ENCODE assay signal across 8 cellular contexts in the genomic region with DNA sequence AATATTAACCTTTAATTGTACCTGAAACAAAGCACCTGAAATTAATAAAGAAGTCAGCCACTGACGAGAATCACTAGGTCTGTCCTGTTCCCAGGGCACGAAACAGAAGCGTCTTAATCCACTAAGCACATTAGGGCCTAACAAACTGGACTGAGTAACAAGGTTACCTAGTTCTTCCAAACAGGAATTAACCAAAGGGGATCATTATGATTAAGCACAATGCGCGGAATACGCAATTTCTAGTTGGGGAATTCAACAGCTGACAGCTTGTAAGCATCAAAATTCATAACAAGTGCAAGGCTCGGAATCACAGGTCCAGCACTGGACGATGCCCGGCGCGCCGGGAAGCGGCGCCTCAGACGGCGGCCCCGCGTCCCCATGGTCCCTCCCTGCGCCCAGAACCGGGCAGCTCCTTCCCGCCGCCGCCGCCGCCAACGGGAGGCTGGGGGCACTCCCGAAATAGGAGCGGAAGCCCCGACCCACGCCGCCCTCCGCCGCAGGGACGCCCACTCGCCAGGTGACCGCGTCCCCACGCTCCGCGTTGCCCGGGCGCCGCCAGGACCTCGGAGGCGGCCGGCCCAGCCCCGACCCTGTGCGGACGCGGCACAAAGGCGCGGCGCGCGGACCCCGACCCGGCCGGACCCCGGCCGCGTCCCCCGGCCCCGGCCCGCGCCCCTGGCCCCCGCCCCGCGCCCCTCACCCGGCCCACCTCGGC. TPM values are rescaled to one million over a fixed set of nuclear protein-coding genes. Genes with fewer than 3 reads are reported as not detected.
DNase-seq lines count a peak whose midpoint lies in the region; ATAC-seq and TF ChIP-seq lines count a peak whose summit lies in the region.

No MANE protein-coding gene starts in this region.

- H3K36me3 Mint-ChIP-seq in Calu3 (ENCODE audit: insufficient read depth, unreplicated experiment): peaks cover 56% of the 10 kb centered on the region
- H3K36me3 Mint-ChIP-seq in activated naive CD4-positive, alpha-beta T cell treated with anti-CD3 and anti-CD28 coated beads, Interleukin-2, amount 50 U/mL, for 24 hours: peaks cover 32% of the 10 kb centered on the region

- H3K79me2 ChIP-seq in KMS-11 (ENCODE audit: insufficient read depth, low read depth): peaks cover 45% of the 10 kb centered on the region

- DNase-seq in Calu3 (peak; percentile 8), NCI-H1436 treated with DMSO at 0.1 percent for 48 hours (lab: John Stamatoyannopoulos, UW) (no peak), NCI-H446 (lab: John Stamatoyannopoulos, UW) (no peak)

- no peak overlapping the region for H3K9ac ChIP-seq in KMS-11
- H3K9ac ChIP-seq in skeletal muscle satellite cell (ENCODE audit: low read depth, low read length): peak overlapping the region; percentile 52

- H3K27me3 ChIP-seq in KMS-11 (ENCODE audit: insufficient read depth, low read depth): no peaks in the 10 kb centered on the region
- H3K27me3 ChIP-seq in skeletal muscle satellite cell (ENCODE audit: control insufficient read depth, insufficient read depth, low read length): no peaks in the 10 kb centered on the region

- TF ChIP-seq CTCF in Calu3 (IDR thresholded peaks at IDR 0.05; ENCODE audit: unreplicated experiment) (no peak), KMS-11 (conservative IDR thresholded peaks at IDR 0.05; ENCODE audit: low read depth, low read length) (no peak)

- H3K4me3 ChIP-seq in KMS-11 (IDR thresholded peaks at IDR 0.05; ENCODE audit: insufficient read depth, low read depth, low read length): no peak overlapping the region
- peak overlapping the region; percentile 64 for H3K4me3 ChIP-seq in iPS-18c (ENCODE audit: insufficient read depth, low read depth, low read length)
- peak overlapping the region; percentile 70 for H3K4me3 ChIP-seq in skeletal muscle satellite cell (ENCODE audit: low read length)

- H3K4me1 Mint-ChIP-seq in Calu3 (ENCODE audit: low read depth, unreplicated experiment): peaks cover 9% of the 10 kb centered on the region
- peaks cover 75% of the 10 kb centered on the region for H3K4me1 Mint-ChIP-seq in activated naive CD4-positive, alpha-beta T cell treated with anti-CD3 and anti-CD28 coated beads, Interleukin-2, amount 50 U/mL, for 24 hours

- intact Hi-C loops in Calu3 (cut with micrococcal nuclease; ENCODE audit: unreplicated experiment): no loop called here

- 0 out of 2 replicates have a peak overlapping the region, but pooled peaks have one; percentile 43 for H3K4me2 ChIP-seq in KMS-11
- peak overlapping the region; percentile 87 for H3K4me2 ChIP-seq in skeletal muscle satellite cell (ENCODE audit: low read length)

- H3K9me3 ChIP-seq in iPS-18c (ENCODE audit: control insufficient read depth, insufficient read depth, low read length) (peaks cover 2% of the 10 kb centered on the region), skeletal muscle satellite cell (replicated peaks; ENCODE audit: low read length) (no peaks in the 10 kb centered on the region)

- no peak overlapping the region for H3K27ac ChIP-seq in KMS-11

- peak; percentile 14 for ATAC-seq in GM21390 (IDR thresholded peaks at IDR 0.05; ENCODE audit: unreplicated experiment)

- no peaks in the 10 kb centered on the region for H3K27me3 Mint-ChIP-seq in Calu3 (ENCODE audit: unreplicated experiment)
- no peaks in the 10 kb centered on the region for H3K27me3 Mint-ChIP-seq in activated naive CD4-positive, alpha-beta T cell treated with anti-CD3 and anti-CD28 coated beads, Interleukin-2, amount 50 U/mL, for 24 hours

- H3K4me3 Mint-ChIP-seq in Calu3 (ENCODE audit: low read depth, unreplicated experiment): peak overlapping the region; percentile 73
- H3K4me3 Mint-ChIP-seq in activated naive CD4-positive, alpha-beta T cell treated with anti-CD3 and anti-CD28 coated beads, Interleukin-2, amount 50 U/mL, for 24 hours: peak overlapping the region; percentile 92

- H2AFZ ChIP-seq in KMS-11 (ENCODE audit: low read depth): no peak overlapping the region; the same call in 1 of the 2 replicates

- peaks cover 14% of the 10 kb centered on the region for H3K9me3 Mint-ChIP-seq in Calu3 (ENCODE audit: low read depth, unreplicated experiment)
- no peaks in the 10 kb centered on the region for H3K9me3 Mint-ChIP-seq in activated naive CD4-positive, alpha-beta T cell treated with anti-CD3 and anti-CD28 coated beads, Interleukin-2, amount 50 U/mL, for 24 hours

- peaks cover 14% of the 10 kb centered on the region for H3K4me1 ChIP-seq in KMS-11 (ENCODE audit: low read depth, poor library complexity, severe bottlenecking)
- peaks cover 36% of the 10 kb centered on the region for H3K4me1 ChIP-seq in skeletal muscle satellite cell (ENCODE audit: control insufficient read depth, insufficient read depth, low read length)

- no peaks in the 10 kb centered on the region for H4K20me1 ChIP-seq in KMS-11 (ENCODE audit: insufficient read depth)

- no peaks in the 10 kb centered on the region for H3K36me3 ChIP-seq in KMS-11 (ENCODE audit: insufficient read depth)
- H3K36me3 ChIP-seq in skeletal muscle satellite cell (ENCODE audit: insufficient read depth, low read length): peaks cover 19% of the 10 kb centered on the region

- H3K27ac Mint-ChIP-seq in Calu3 (ENCODE audit: unreplicated experiment): no peak overlapping the region
- H3K27ac Mint-ChIP-seq in activated naive CD4-positive, alpha-beta T cell treated with anti-CD3 and anti-CD28 coated beads, Interleukin-2, amount 50 U/mL, for 24 hours: peak overlapping the region; percentile 96

- CTCF ChIA-PET in Calu3 (lab: Charles Lee): no interaction called here

- BruUV-seq in Calu3 (replicated peaks; lab: Mats Ljungman, UMichigan): no TSS peak

RNA-seq across cellular contexts. Expression of gene CAMSAP1, which starts 0.9 kb away (rescaled TPM):
- 28.1 and 29.9 TPM in 2 replicates for total RNA-seq in Calu3 (2022)
- total RNA-seq in skeletal muscle satellite cell (2012; rRNA removed): 15.7 and 23.1 TPM in 2 replicates

RNA-seq across cellular contexts. Expression of gene UBAC1, which starts 54.7 kb away (rescaled TPM):
- 19.5 and 19.7 TPM in 2 replicates for total RNA-seq in Calu3 (2022)
- total RNA-seq in skeletal muscle satellite cell (2012; rRNA removed): 21.2 and 24.6 TPM in 2 replicates
